ENCODE assay signal across 30 cellular contexts in the genomic region with DNA sequence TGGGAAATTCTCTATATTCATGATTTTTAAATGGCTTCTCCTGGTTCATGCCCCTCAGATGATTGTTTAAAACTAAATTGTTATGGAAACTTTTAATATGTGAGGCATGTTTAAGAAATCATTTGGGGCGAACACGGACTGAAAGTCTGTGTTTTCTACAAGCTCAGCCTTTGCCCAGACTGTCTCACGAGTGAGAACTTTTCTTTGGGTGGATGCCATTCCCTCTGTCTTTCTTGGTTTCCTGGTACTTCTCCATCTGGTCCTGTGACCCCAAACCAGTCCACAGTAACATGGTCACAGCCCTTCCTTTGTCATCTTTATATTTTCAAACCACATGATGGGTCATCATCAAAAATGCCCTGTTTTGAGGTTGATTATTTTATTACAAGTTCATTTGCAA.
"Had no signal": no experiment of that assay in that cellular context is flagged by ENCODE, and none has a peak within 500 bp of the region (broad histone marks: within the 10 kb centered on the region; RNA-seq: fewer than 3 reads in every experiment).

No MANE protein-coding gene starts in this region.

- H3K4me3 Mint-ChIP-seq: activated CD4-positive, alpha-beta memory T cell treated with anti-CD3 and anti-CD28 coated beads, Interleukin-2, amount 10 ng/mL, durations not matched to agents 7 days and 5 days; activated CD4-positive, alpha-beta T cell treated with anti-CD3 and anti-CD28 coated beads, Interleukin-2, amount 10 ng/mL, durations not matched to agents 7 days and 5 days; activated naive CD8-positive, alpha-beta T cell treated with anti-CD3 and anti-CD28 coated beads for 36 hours; activated naive CD8-positive, alpha-beta T cell treated with anti-CD3 and anti-CD28 coated beads, Interleukin-2, amount 50 U/mL, for 24 hours; activated T-cell treated with anti-CD3 and anti-CD28 coated beads, Interleukin-2, amount 50 U/mL, for 24 hours; activated T-cell treated with anti-CD3 and anti-CD28 coated beads, Interleukin-2, amount 50 U/mL, for 72 hours; effector memory CD8-positive, alpha-beta T cell; WTC11 had no signal

- H3K36me3 ChIP-seq: adrenal gland, esophagus muscularis mucosa, gastroesophageal sphincter had no signal

- H3K27ac Mint-ChIP-seq: activated CD4-positive, alpha-beta memory T cell treated with anti-CD3 and anti-CD28 coated beads, Interleukin-2, amount 10 ng/mL, durations not matched to agents 7 days and 5 days; activated CD4-positive, alpha-beta T cell treated with anti-CD3 and anti-CD28 coated beads, Interleukin-2, amount 10 ng/mL, durations not matched to agents 7 days and 5 days; activated naive CD8-positive, alpha-beta T cell treated with anti-CD3 and anti-CD28 coated beads for 36 hours; activated naive CD8-positive, alpha-beta T cell treated with anti-CD3 and anti-CD28 coated beads, Interleukin-2, amount 50 U/mL, for 24 hours; activated T-cell treated with anti-CD3 and anti-CD28 coated beads, Interleukin-2, amount 50 U/mL, for 24 hours; activated T-cell treated with anti-CD3 and anti-CD28 coated beads, Interleukin-2, amount 50 U/mL, for 72 hours; effector memory CD8-positive, alpha-beta T cell; WTC11 had no signal

- H3K27me3 ChIP-seq: adrenal gland, body of pancreas, esophagus muscularis mucosa, gastroesophageal sphincter had no signal

- H3K9me3 ChIP-seq: adrenal gland, body of pancreas, esophagus muscularis mucosa, gastroesophageal sphincter had no signal

- H3K27me3 Mint-ChIP-seq: activated CD4-positive, alpha-beta memory T cell treated with anti-CD3 and anti-CD28 coated beads, Interleukin-2, amount 10 ng/mL, durations not matched to agents 7 days and 5 days; activated CD4-positive, alpha-beta T cell treated with anti-CD3 and anti-CD28 coated beads, Interleukin-2, amount 10 ng/mL, durations not matched to agents 7 days and 5 days; activated naive CD8-positive, alpha-beta T cell treated with anti-CD3 and anti-CD28 coated beads for 36 hours; activated naive CD8-positive, alpha-beta T cell treated with anti-CD3 and anti-CD28 coated beads, Interleukin-2, amount 50 U/mL, for 24 hours; activated T-cell treated with anti-CD3 and anti-CD28 coated beads, Interleukin-2, amount 50 U/mL, for 24 hours; effector memory CD8-positive, alpha-beta T cell had no signal

- FAIRE-seq: colon had no signal

- H3K9me3 Mint-ChIP-seq: activated CD4-positive, alpha-beta memory T cell treated with anti-CD3 and anti-CD28 coated beads, Interleukin-2, amount 10 ng/mL, durations not matched to agents 7 days and 5 days; activated CD4-positive, alpha-beta T cell treated with anti-CD3 and anti-CD28 coated beads, Interleukin-2, amount 10 ng/mL, durations not matched to agents 7 days and 5 days; activated naive CD8-positive, alpha-beta T cell treated with anti-CD3 and anti-CD28 coated beads for 36 hours; activated naive CD8-positive, alpha-beta T cell treated with anti-CD3 and anti-CD28 coated beads, Interleukin-2, amount 50 U/mL, for 24 hours; activated T-cell treated with anti-CD3 and anti-CD28 coated beads, Interleukin-2, amount 50 U/mL, for 24 hours; activated T-cell treated with anti-CD3 and anti-CD28 coated beads, Interleukin-2, amount 50 U/mL, for 72 hours; WTC11 had no signal

- H3K4me1 ChIP-seq: adrenal gland, esophagus muscularis mucosa, gastroesophageal sphincter had no signal

- DNase-seq: activated CD4-positive, alpha-beta memory T cell treated with anti-CD3 and anti-CD28 coated beads, Interleukin-2, amount 10 ng/mL, durations not matched to agents 7 days and 5 days; activated CD4-positive, alpha-beta T cell treated with anti-CD3 and anti-CD28 coated beads for 1 hour; activated CD4-positive, alpha-beta T cell treated with anti-CD3 and anti-CD28 coated beads for 4 hours; activated CD4-positive, alpha-beta T cell treated with anti-CD3 and anti-CD28 coated beads, Interleukin-2, amount 10 ng/mL, durations not matched to agents 7 days and 5 days; activated CD4-positive, alpha-beta T cell treated with anti-CD3 and anti-CD28 coated beads, Interleukin-2, amount 50 U/mL, for 4 hours; activated CD8-positive, alpha-beta memory T cell treated with anti-CD3 and anti-CD28 coated beads, Interleukin-2, amount 50 U/mL, for 48 hours; activated gamma-delta T cell; activated naive CD4-positive, alpha-beta T cell; activated naive CD4-positive, alpha-beta T cell treated with anti-CD3 and anti-CD28 coated beads, Interleukin-2, amount 50 U/mL, for 16 hours; activated naive CD8-positive, alpha-beta T cell treated with anti-CD3 and anti-CD28 coated beads for 36 hours; activated naive CD8-positive, alpha-beta T cell treated with anti-CD3 and anti-CD28 coated beads, Interleukin-2, amount 50 U/mL, for 24 hours; activated T-cell treated with anti-CD3 and anti-CD28 coated beads for 4 hours; activated T-cell treated with anti-CD3 and anti-CD28 coated beads, Interleukin-2, amount 50 U/mL, for 24 hours; activated T-cell treated with anti-CD3 and anti-CD28 coated beads, Interleukin-2, amount 50 U/mL, for 72 hours; adrenal gland; aorta; body of pancreas; cortex of kidney; dermis blood vessel endothelial cell; effector CD4-positive, alpha-beta T cell; effector memory CD8-positive, alpha-beta T cell; erythroblast; foreskin melanocyte; head of caudate nucleus; T-helper 2 cell had no signal

- H3K4me1 Mint-ChIP-seq: activated CD4-positive, alpha-beta memory T cell treated with anti-CD3 and anti-CD28 coated beads, Interleukin-2, amount 10 ng/mL, durations not matched to agents 7 days and 5 days; activated CD4-positive, alpha-beta T cell treated with anti-CD3 and anti-CD28 coated beads, Interleukin-2, amount 10 ng/mL, durations not matched to agents 7 days and 5 days; activated naive CD8-positive, alpha-beta T cell treated with anti-CD3 and anti-CD28 coated beads for 36 hours; activated naive CD8-positive, alpha-beta T cell treated with anti-CD3 and anti-CD28 coated beads, Interleukin-2, amount 50 U/mL, for 24 hours; WTC11 had no signal

- H3K36me3 Mint-ChIP-seq: activated naive CD8-positive, alpha-beta T cell treated with anti-CD3 and anti-CD28 coated beads for 36 hours; WTC11 had no signal

- H3K4me3 ChIP-seq: adrenal gland, body of pancreas, esophagus muscularis mucosa, gastroesophageal sphincter had no signal

- H3K27ac ChIP-seq: adrenal gland, body of pancreas, esophagus muscularis mucosa, gastroesophageal sphincter, VCaP had no signal

- ATAC-seq: activated naive CD8-positive, alpha-beta T cell treated with anti-CD3 and anti-CD28 coated beads, Interleukin-2, amount 50 U/mL, for 24 hours; activated T-cell treated with anti-CD3 and anti-CD28 coated beads, Interleukin-2, amount 50 U/mL, for 72 hours; body of pancreas; effector memory CD8-positive, alpha-beta T cell; gastroesophageal sphincter; WTC11 had no signal
